ENCODE assay signal across 12 cellular contexts in genomic region chr13:48594080-48594815, GRCh38. TPM values are rescaled to one million over a fixed set of nuclear protein-coding genes. Genes with fewer than 3 reads are reported as not detected.
DNase-seq lines count a peak whose midpoint lies in the region; ATAC-seq and TF ChIP-seq lines count a peak whose summit lies in the region.
"Had no signal": no experiment of that assay in that cellular context is flagged by ENCODE, and none has a peak within 500 bp of the region (broad histone marks: within the 10 kb centered on the region; RNA-seq: fewer than 3 reads in every experiment).

No MANE protein-coding gene starts in this region.

- H4K20me1 ChIP-seq in BLaER1: no peaks in the 10 kb centered on the region

- 32 to 51% methylated on average over 6 of the region's 6 CpGs for WGBS in ectodermal cell, 2 experiments

- H3K4me1 ChIP-seq in BLaER1 (peaks cover 23% of the 10 kb centered on the region), ectodermal cell (ENCODE audit: control insufficient read depth, insufficient read depth, low read length) (peaks cover 9% of the 10 kb centered on the region)

- no peak for DNase-seq in DMS53 treated with DMSO at 0.1 percent for 48 hours (lab: John Stamatoyannopoulos, UW; ENCODE audit: unreplicated experiment)
- DNase-seq in activated CD8-positive, alpha-beta memory T cell treated with anti-CD3 and anti-CD28 coated beads for 24 hours: no peak
- no peak for DNase-seq in stimulated activated CD4-positive, alpha-beta T cell treated with anti-CD3 and anti-CD28 coated beads, Interleukin-2, amount 100 ng/mL, for 24 hours
- DNase-seq: Caco-2, immature natural killer cell, T-helper 9 cell had no signal

- H3K36me3 ChIP-seq in BLaER1 (no peaks in the 10 kb centered on the region), ectodermal cell (ENCODE audit: control insufficient read depth, insufficient read depth, low read length) (no peaks in the 10 kb centered on the region)
- H3K36me3 ChIP-seq: tibial nerve had no signal

- H3K4me2 ChIP-seq in BLaER1: no peak overlapping the region

- H3K27me3 ChIP-seq in BLaER1 (no peaks in the 10 kb centered on the region), ectodermal cell (ENCODE audit: control insufficient read depth, insufficient read depth, low read length, poor library complexity, severe bottlenecking) (no peaks in the 10 kb centered on the region)
- H3K27me3 ChIP-seq: tibial nerve had no signal

- TF ChIP-seq POLR2A in GM19193 (IDR thresholded peaks at IDR 0.05; ENCODE audit: extremely low read depth, insufficient read depth, insufficient read length): peak; percentile 32

- H3K9me3 ChIP-seq in BLaER1 (peaks cover 15% of the 10 kb centered on the region), ectodermal cell (ENCODE audit: control insufficient read depth, low read length) (no peaks in the 10 kb centered on the region)

- H3K27ac ChIP-seq in BLaER1 (no peak overlapping the region), ectodermal cell (ENCODE audit: insufficient read depth, low read depth, low read length, poor library complexity, severe bottlenecking) (peak overlapping the region; percentile 60)

- peak overlapping the region; percentile 27; the same call in 1 of the 2 replicates for H3K9ac ChIP-seq in BLaER1

- ATAC-seq in HG02852 (IDR thresholded peaks at IDR 0.05; ENCODE audit: unreplicated experiment) (peak; percentile 60), SK-N-SH treated with all-trans-retinoic acid at 6 μM for 48 hours (no peak)

- H3K4me3 ChIP-seq in BLaER1: no peak overlapping the region
- H3K4me3 ChIP-seq in ectodermal cell (ENCODE audit: insufficient read depth, low read depth, low read length): no peak overlapping the region
- H3K4me3 ChIP-seq: tibial nerve had no signal

TF ChIP-seq in SK-N-SH treated with all-trans-retinoic acid at 6 μM for 48 hours, 23 proteins besides CTCF, POLR2A, EP300 and RAD21:
- no peak for TF ChIP-seq POU6F1 (CRISPR knock-in tag; IDR thresholded peaks at IDR 0.05; ENCODE audit: borderline replicate concordance, low read depth)
- no peak for TF ChIP-seq ZNF565 (CRISPR knock-in tag; conservative IDR thresholded peaks at IDR 0.05; ENCODE audit: low read depth)
- no peak for TF ChIP-seq ZNF70 (CRISPR knock-in tag; IDR thresholded peaks at IDR 0.05)
- no peak for TF ChIP-seq PPARA (CRISPR knock-in tag; IDR thresholded peaks at IDR 0.05; ENCODE audit: borderline replicate concordance)
- TF ChIP-seq GLIS3 (CRISPR knock-in tag; IDR thresholded peaks at IDR 0.05): no peak
- no peak for TF ChIP-seq TSHZ2 (CRISPR knock-in tag; IDR thresholded peaks at IDR 0.05)
- TF ChIP-seq ZFP3 (CRISPR knock-in tag; IDR thresholded peaks at IDR 0.05): no peak
- TF ChIP-seq ZNF8 (CRISPR knock-in tag; IDR thresholded peaks at IDR 0.05): no peak
- TF ChIP-seq ISL1 (CRISPR knock-in tag; IDR thresholded peaks at IDR 0.05): no peak
- TF ChIP-seq ZFP30 (CRISPR knock-in tag; IDR thresholded peaks at IDR 0.05): no peak
- TF ChIP-seq OSR1 (CRISPR knock-in tag; IDR thresholded peaks at IDR 0.05): no peak

RNA-seq across cellular contexts. Expression of gene CYSLTR2, which starts 59.5 kb away (rescaled TPM):
- 0.07 TPM for polyA plus RNA-seq in ectodermal cell (2013, experiment 1 of 4)
- polyA plus RNA-seq in ectodermal cell (2013, experiment 2 of 4): 0.16 TPM
- 0.05 TPM for polyA plus RNA-seq in ectodermal cell (2013, experiment 3 of 4)
- polyA plus RNA-seq in ectodermal cell (2013, experiment 4 of 4): 0.08 TPM
